Comparison of ENCODE assay signal across 23 cellular contexts in genomic region chr6:159819098-159819497, GRCh38. TPM values are rescaled to one million over a fixed set of nuclear protein-coding genes. Genes with fewer than 3 reads are reported as not detected.
DNase-seq lines count a peak whose midpoint lies in the region; ATAC-seq and TF ChIP-seq lines count a peak whose summit lies in the region.
"Had no signal": no experiment of that assay in that cellular context is flagged by ENCODE, and none has a peak within 500 bp of the region (broad histone marks: within the 10 kb centered on the region; RNA-seq: fewer than 3 reads in every experiment).

No MANE protein-coding gene starts in this region.

- peaks cover 10% of the 10 kb centered on the region for H3K4me1 Mint-ChIP-seq in activated T-cell treated with anti-CD3 and anti-CD28 coated beads, Interleukin-2, amount 50 U/mL, for 72 hours (ENCODE audit: low read depth)
- peaks cover 15% of the 10 kb centered on the region for H3K4me1 Mint-ChIP-seq in activated T-cell treated with anti-CD3 and anti-CD28 coated beads, Interleukin-2, amount 50 U/mL, for 24 hours (ENCODE audit: low read depth)
- H3K4me1 Mint-ChIP-seq in central memory CD8-positive, alpha-beta T cell = peaks cover 6% of the 10 kb centered on the region
- peaks cover 14% of the 10 kb centered on the region for H3K4me1 Mint-ChIP-seq in stimulated activated effector memory CD8-positive, alpha-beta T cell treated with anti-CD3 and anti-CD28 coated beads, Interleukin-12 subunit alpha, Interleukin-12 subunit beta, amount 100 ng/mL, for 72 hours

- H3K9ac ChIP-seq in DND-41 (ENCODE audit: low read depth, low read length) = peak overlapping the region; percentile 61

- H3K4me2 ChIP-seq in DND-41 (ENCODE audit: insufficient read depth, low read length) = peak overlapping the region; percentile 78

- DNase-seq in activated T-cell treated with anti-CD3 and anti-CD28 coated beads, Interleukin-2, amount 50 U/mL, for 72 hours = no peak
- DNase-seq in activated T-cell treated with anti-CD3 and anti-CD28 coated beads, Interleukin-2, amount 50 U/mL, for 24 hours = no peak
- DNase-seq in DND-41 = no peak
- DNase-seq in central memory CD8-positive, alpha-beta T cell (ENCODE audit: low spot score in 2 of 2) = no peak
- no peak for DNase-seq in stimulated activated effector memory CD8-positive, alpha-beta T cell treated with anti-CD3 and anti-CD28 coated beads, Interleukin-12 subunit alpha, Interleukin-12 subunit beta, amount 100 ng/mL, for 72 hours (ENCODE audit: low spot score in 2 of 2)
- no peak for DNase-seq in GM10248 (ENCODE audit: extremely low spot score)
- DNase-seq: DMS 273 treated with DMSO at 0.1 percent for 48 hours, GDM1, NCI-H1436 treated with DMSO at 0.1 percent for 48 hours, NCI-H524 treated with DMSO at 0.1 percent for 48 hours, ovary, SJCRH30, upper lobe of right lung had no signal

- POLR2A ChIA-PET in GM10248 (lab: Yijun Ruan, JAX) = no interaction called here

- H3K27ac Mint-ChIP-seq in activated T-cell treated with anti-CD3 and anti-CD28 coated beads, Interleukin-2, amount 50 U/mL, for 72 hours = peak overlapping the region; percentile 51
- no peak overlapping the region for H3K27ac Mint-ChIP-seq in activated T-cell treated with anti-CD3 and anti-CD28 coated beads, Interleukin-2, amount 50 U/mL, for 24 hours
- H3K27ac Mint-ChIP-seq in central memory CD8-positive, alpha-beta T cell (ENCODE audit: low read depth) = peak overlapping the region; percentile 50
- H3K27ac Mint-ChIP-seq in stimulated activated effector memory CD8-positive, alpha-beta T cell treated with anti-CD3 and anti-CD28 coated beads, Interleukin-12 subunit alpha, Interleukin-12 subunit beta, amount 100 ng/mL, for 72 hours = peak overlapping the region; percentile 87

- H3K27me3 ChIP-seq in DND-41 (ENCODE audit: insufficient read depth, low read length, poor library complexity) = no peaks in the 10 kb centered on the region
- H3K27me3 ChIP-seq: ovary, right atrium auricular region, SJCRH30, upper lobe of right lung had no signal

- H2AFZ ChIP-seq in DND-41 (ENCODE audit: low read depth, low read length) = peak overlapping the region; percentile 75; the same call in 1 of the 2 replicates

- no peaks in the 10 kb centered on the region for H3K36me3 Mint-ChIP-seq in activated T-cell treated with anti-CD3 and anti-CD28 coated beads, Interleukin-2, amount 50 U/mL, for 72 hours (ENCODE audit: insufficient read depth in 2 of 2)
- peaks cover 11% of the 10 kb centered on the region for H3K36me3 Mint-ChIP-seq in activated T-cell treated with anti-CD3 and anti-CD28 coated beads, Interleukin-2, amount 50 U/mL, for 24 hours (ENCODE audit: low read depth)
- H3K36me3 Mint-ChIP-seq in central memory CD8-positive, alpha-beta T cell (ENCODE audit: insufficient read depth) = peaks cover 5% of the 10 kb centered on the region
- H3K36me3 Mint-ChIP-seq in stimulated activated effector memory CD8-positive, alpha-beta T cell treated with anti-CD3 and anti-CD28 coated beads, Interleukin-12 subunit alpha, Interleukin-12 subunit beta, amount 100 ng/mL, for 72 hours = peaks cover 5% of the 10 kb centered on the region

- peak overlapping the region; percentile 72 to 77 for H3K4me3 Mint-ChIP-seq in activated T-cell treated with anti-CD3 and anti-CD28 coated beads, Interleukin-2, amount 50 U/mL, for 72 hours
- H3K4me3 Mint-ChIP-seq in activated T-cell treated with anti-CD3 and anti-CD28 coated beads, Interleukin-2, amount 50 U/mL, for 24 hours = no peak overlapping the region
- H3K4me3 Mint-ChIP-seq in central memory CD8-positive, alpha-beta T cell = peak overlapping the region; percentile 59
- H3K4me3 Mint-ChIP-seq in stimulated activated effector memory CD8-positive, alpha-beta T cell treated with anti-CD3 and anti-CD28 coated beads, Interleukin-12 subunit alpha, Interleukin-12 subunit beta, amount 100 ng/mL, for 72 hours = peak overlapping the region; percentile 60

- H3K4me3 ChIP-seq in DND-41 (ENCODE audit: low read depth in 1 of 2, low read length in 2 of 2) = peak overlapping the region in 1 of 2 experiments; percentile 55; a peak in 2 of 4 replicates
- H3K4me3 ChIP-seq: ovary, right atrium auricular region, upper lobe of right lung had no signal

- H4K20me1 ChIP-seq in DND-41 (ENCODE audit: insufficient read depth, low read length) = no peaks in the 10 kb centered on the region

- no peak for ATAC-seq in activated T-cell treated with anti-CD3 and anti-CD28 coated beads, Interleukin-2, amount 50 U/mL, for 72 hours (replicated peaks in 1 of 2)
- ATAC-seq in DND-41 (ENCODE audit: insufficient read depth, low read depth) (no peak), GM21529 (IDR thresholded peaks at IDR 0.05; ENCODE audit: unreplicated experiment) (no peak), HG03342 (IDR thresholded peaks at IDR 0.05; ENCODE audit: unreplicated experiment) (no peak)
- no peak for ATAC-seq in central memory CD8-positive, alpha-beta T cell (replicated peaks; ENCODE audit: extremely low read depth, poor library complexity, severe bottlenecking)
- ATAC-seq in stimulated activated effector memory CD8-positive, alpha-beta T cell treated with anti-CD3 and anti-CD28 coated beads, Interleukin-12 subunit alpha, Interleukin-12 subunit beta, amount 100 ng/mL, for 72 hours = no peak
- ATAC-seq: HCT116, Panc1 had no signal

- no peaks in the 10 kb centered on the region for H3K9me3 ChIP-seq in DND-41 (ENCODE audit: insufficient read depth, low read length, severe bottlenecking)
- H3K9me3 ChIP-seq: ovary, right atrium auricular region, SJCRH30, upper lobe of right lung had no signal

- H3K27me3 Mint-ChIP-seq in activated T-cell treated with anti-CD3 and anti-CD28 coated beads, Interleukin-2, amount 50 U/mL, for 72 hours (ENCODE audit: low read depth) = no peaks in the 10 kb centered on the region
- H3K27me3 Mint-ChIP-seq in activated T-cell treated with anti-CD3 and anti-CD28 coated beads, Interleukin-2, amount 50 U/mL, for 24 hours = no peaks in the 10 kb centered on the region
- no peaks in the 10 kb centered on the region for H3K27me3 Mint-ChIP-seq in central memory CD8-positive, alpha-beta T cell

- H3K36me3 ChIP-seq in DND-41 (ENCODE audit: insufficient read depth, low read length) = no peaks in the 10 kb centered on the region
- H3K36me3 ChIP-seq: ovary, right atrium auricular region, SJCRH30, upper lobe of right lung had no signal

- no peaks in the 10 kb centered on the region for H3K9me3 Mint-ChIP-seq in activated T-cell treated with anti-CD3 and anti-CD28 coated beads, Interleukin-2, amount 50 U/mL, for 72 hours
- no peaks in the 10 kb centered on the region for H3K9me3 Mint-ChIP-seq in activated T-cell treated with anti-CD3 and anti-CD28 coated beads, Interleukin-2, amount 50 U/mL, for 24 hours
- no peaks in the 10 kb centered on the region for H3K9me3 Mint-ChIP-seq in central memory CD8-positive, alpha-beta T cell
- no peaks in the 10 kb centered on the region for H3K9me3 Mint-ChIP-seq in stimulated activated effector memory CD8-positive, alpha-beta T cell treated with anti-CD3 and anti-CD28 coated beads, Interleukin-12 subunit alpha, Interleukin-12 subunit beta, amount 100 ng/mL, for 72 hours

- peak overlapping the region; percentile 90 for H3K27ac ChIP-seq in DND-41 (ENCODE audit: low read length)
- H3K27ac ChIP-seq: C4-2B, ovary, right atrium auricular region, SJCRH30, upper lobe of right lung had no signal

- CTCF ChIA-PET in GM10248 (lab: Yijun Ruan, JAX) = interaction anchor here (0.8 to 1.2 kb wide), 2 partner anchors 25 to 43 kb away, joined by 3 read pairs; no protein-coding TSS in a partner anchor

- H3K4me1 ChIP-seq in DND-41 (ENCODE audit: insufficient read depth, low read length) = peaks cover 36% of the 10 kb centered on the region
- H3K4me1 ChIP-seq: right atrium auricular region, upper lobe of right lung had no signal

- no peak for TF ChIP-seq CTCF in DND-41 (IDR thresholded peaks at IDR 0.05; ENCODE audit: borderline replicate concordance, extremely low read depth, low read length, poor library complexity, severe bottlenecking)
- TF ChIP-seq CTCF in GM10248 (IDR thresholded peaks at IDR 0.05; ENCODE audit: control extremely low read depth, extremely low read depth, low read depth, missing control alignments) = no peak

- H3K79me2 ChIP-seq in DND-41 (ENCODE audit: insufficient read depth, low read length) = no peaks in the 10 kb centered on the region

RNA-seq across cellular contexts. Expression of gene PNLDC1, which starts 19.0 kb away (rescaled TPM):
- total RNA-seq in activated T-cell treated with anti-CD3 and anti-CD28 coated beads, Interleukin-2, amount 50 U/mL, for 72 hours = under 1 TPM; 0.37 to 0.62 TPM
- total RNA-seq: glomerular endothelial cell, HT-29, kidney epithelial cell, lung microvascular endothelial cell, SJCRH30 had no signal

RNA-seq across cellular contexts. Expression of gene MRPL18, which starts 28.8 kb away (rescaled TPM):
- total RNA-seq in activated T-cell treated with anti-CD3 and anti-CD28 coated beads, Interleukin-2, amount 50 U/mL, for 72 hours = 10 to 100 TPM; 58.5 to 60.5 TPM

RNA-seq across cellular contexts. Expression of gene TCP1, which starts 29.7 kb away (rescaled TPM):
- total RNA-seq in activated T-cell treated with anti-CD3 and anti-CD28 coated beads, Interleukin-2, amount 50 U/mL, for 72 hours = 100 to 1,000 TPM; 267 to 291 TPM

RNA-seq across cellular contexts. Expression of gene ACAT2, which starts 57.3 kb away (rescaled TPM):
- 10 to 100 TPM; 44.3 to 53.1 TPM for total RNA-seq in activated T-cell treated with anti-CD3 and anti-CD28 coated beads, Interleukin-2, amount 50 U/mL, for 72 hours
